ENCODE assay signal across 8 cellular contexts in genomic region chr5:58759745-58760144, GRCh38.
DNase-seq lines count a peak whose midpoint lies in the region; ATAC-seq and TF ChIP-seq lines count a peak whose summit lies in the region.

No MANE protein-coding gene starts in this region.

- intact Hi-C loops in adrenal gland (cut with DNase I) = no loop called here

- H3K27me3 Mint-ChIP-seq in naive B cell = no peaks in the 10 kb centered on the region

- H3K27me3 ChIP-seq in adrenal gland = no peaks in the 10 kb centered on the region

- H3K4me1 ChIP-seq in adrenal gland (replicated peaks in 1 of 2) = peaks cover 7 to 16% of the 10 kb centered on the region in 2 donors

- no peak for TF ChIP-seq CTCF in adrenal gland (IDR thresholded peaks at IDR 0.05)

- DNase-seq in Daoy (ENCODE audit: low read depth) (peak; percentile 17), adrenal gland (no peak), naive B cell (peak; percentile 3), NCI-H2171 treated with DMSO at 0.1 percent for 48 hours (lab: John Stamatoyannopoulos, UW) (no peak), NCI-H510A (lab: John Stamatoyannopoulos, UW) (no peak), HuH-7.5 (ENCODE audit: low spot score) (no peak)

- no peaks in the 10 kb centered on the region for H3K36me3 ChIP-seq in adrenal gland (replicated peaks in 1 of 2)

- no peak for TF ChIP-seq POLR2A in adrenal gland (IDR thresholded peaks at IDR 0.05)

- H3K27ac Mint-ChIP-seq in naive B cell = peak overlapping the region; percentile 27 to 92 (median 52)

- peak; percentile 92 for ATAC-seq in GM21381 (IDR thresholded peaks at IDR 0.05; ENCODE audit: unreplicated experiment)
- peak; percentile 91 for ATAC-seq in HG03575 (IDR thresholded peaks at IDR 0.05; ENCODE audit: extremely low read depth, insufficient number of reproducible peaks, low FRiP score, unreplicated experiment)
- peak; percentile 49 to 61 for ATAC-seq in naive B cell (ENCODE audit: low read depth in 2 of 2)

- H3K27ac ChIP-seq in adrenal gland = peak overlapping the region in 3 of 5 donors; percentile 32 to 53 (median 48)

- H3K4me3 ChIP-seq in adrenal gland = peak overlapping the region in 1 of 4 donors; percentile 41

- H3K9me3 Mint-ChIP-seq in naive B cell = no peaks in the 10 kb centered on the region

- H3K4me3 Mint-ChIP-seq in naive B cell = peak overlapping the region; percentile 36 to 89 (median 81)

- H3K36me3 Mint-ChIP-seq in naive B cell = no peaks in the 10 kb centered on the region

- H3K9me3 ChIP-seq in adrenal gland (replicated peaks in 1 of 3) = no peaks in the 10 kb centered on the region

- H3K4me1 Mint-ChIP-seq in naive B cell = peaks cover 17 to 25% (median 22%) of the 10 kb centered on the region in 3 donors

- WGBS in adrenal gland, 4 donors = 5 to 15% (median 9%) methylated on average over 4 of the region's 4 CpGs

Comparison
In these comparisons a context has a peak if more than half of its experiments do, and no peak if none do; other contexts are left out.
1. DNase-seq: peak in Daoy (single experiment) and naive B cell (single experiment); none in adrenal gland (0 of 7), NCI-H2171 treated with DMSO at 0.1 percent for 48 hours (single experiment), NCI-H510A (single experiment) and HuH-7.5 (single experiment).
2. Peak in every context shown above with its lines, with median percentiles within 50 percentile points of each other: ATAC-seq.